Comparison of ENCODE assay signal across 8 cellular contexts in the genomic region with DNA sequence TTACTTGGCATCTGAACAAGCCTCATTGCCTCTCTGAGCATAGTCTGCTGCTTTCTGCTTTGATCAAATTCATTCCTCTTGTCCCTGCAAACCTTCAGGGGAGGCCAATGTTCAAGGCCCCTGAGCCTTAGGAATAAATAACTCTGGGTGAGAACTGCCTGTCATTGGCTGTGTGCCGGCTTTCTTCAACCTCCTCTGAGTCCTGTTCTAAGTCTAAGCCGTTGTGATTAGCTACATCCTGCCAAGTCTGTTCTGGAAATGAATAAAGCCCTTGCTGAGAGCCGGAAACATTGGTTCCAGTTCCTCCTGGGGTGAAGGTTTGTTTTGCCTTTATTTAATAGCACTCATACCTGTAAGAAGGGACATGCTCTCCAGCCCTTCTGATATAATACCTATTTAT. TPM values are rescaled to one million over a fixed set of nuclear protein-coding genes. Genes with fewer than 3 reads are reported as not detected.
DNase-seq lines count a peak whose midpoint lies in the region; ATAC-seq and TF ChIP-seq lines count a peak whose summit lies in the region.

No MANE protein-coding gene starts in this region.

- no peak for DNase-seq in AG04450 (ENCODE audit: low read depth, low spot score)
- DNase-seq in NCI-H2081 treated with DMSO at 0.1 percent for 48 hours (lab: John Stamatoyannopoulos, UW): peak; percentile 20
- DNase-seq in endodermal cell: no peak
- no peak for DNase-seq in natural killer cell
- DNase-seq in DMS79 treated with DMSO at 0.1 percent for 48 hours (lab: John Stamatoyannopoulos, UW): no peak
- no peak for DNase-seq in NCI-H2196 (lab: John Stamatoyannopoulos, UW; ENCODE audit: unreplicated experiment)
- no peak for DNase-seq in NCI-H1105 treated with DMSO at 0.1 percent for 48 hours (lab: John Stamatoyannopoulos, UW)

- ATAC-seq in GM19043 (IDR thresholded peaks at IDR 0.05; ENCODE audit: low read depth, unreplicated experiment): peak; percentile 40
- ATAC-seq in natural killer cell: no peak

- no peaks in the 10 kb centered on the region for H3K27me3 ChIP-seq in AG04450 (ENCODE audit: control insufficient read depth, insufficient read depth, low read length)
- H3K27me3 ChIP-seq in endodermal cell (ENCODE audit: control insufficient read depth, insufficient read depth, low read length, poor library complexity, severe bottlenecking): no peaks in the 10 kb centered on the region

- H3K9me3 Mint-ChIP-seq in endodermal cell: no peaks in the 10 kb centered on the region
- no peaks in the 10 kb centered on the region for H3K9me3 Mint-ChIP-seq in natural killer cell

- no peak overlapping the region for H3K9ac ChIP-seq in endodermal cell (ENCODE audit: extremely low read depth, low read length, poor library complexity, severe bottlenecking)

- POLR2A ChIA-PET in AG04450 (lab: Yijun Ruan, JAX): no interaction called here

- no peak overlapping the region for H3K4me3 ChIP-seq in AG04450 (ENCODE audit: low read depth, low read length)
- H3K4me3 ChIP-seq in endodermal cell (ENCODE audit: low read length): no peak overlapping the region

- H3K27ac ChIP-seq in AG04450 (ENCODE audit: low read depth, low read length): peak overlapping the region; percentile 61
- no peak overlapping the region for H3K27ac ChIP-seq in endodermal cell (ENCODE audit: low read depth, low read length)

- no peak for TF ChIP-seq CTCF in AG04450 (IDR thresholded peaks at IDR 0.05; ENCODE audit: low read depth, low read length)
- TF ChIP-seq CTCF in endodermal cell (conservative IDR thresholded peaks at IDR 0.05): no peak
- TF ChIP-seq CTCF in natural killer cell (IDR thresholded peaks at IDR 0.05): no peak

- H3K36me3 ChIP-seq in endodermal cell (ENCODE audit: control insufficient read depth, insufficient read depth, low read length): peaks cover 18% of the 10 kb centered on the region

- 74 to 95% methylated on average over 2 to 3 of the region's 3 CpGs for WGBS in endodermal cell (ENCODE audit: insufficient coverage in 1 of 2, insufficient read length in 1 of 2), 2 experiments

- H3K27ac Mint-ChIP-seq in endodermal cell (peak overlapping the region; percentile 58), natural killer cell (peak overlapping the region; percentile 57 to 78)

- no peaks in the 10 kb centered on the region for H3K27me3 Mint-ChIP-seq in endodermal cell (ENCODE audit: insufficient read depth)
- H3K27me3 Mint-ChIP-seq in natural killer cell (ENCODE audit: low read depth in 2 of 2): no peaks in the 10 kb centered on the region

- H3K36me3 Mint-ChIP-seq in endodermal cell (ENCODE audit: low read depth) (peaks cover 2% of the 10 kb centered on the region), natural killer cell (no peaks in the 10 kb centered on the region)

- CTCF ChIA-PET in AG04450 (lab: Charles Lee): no interaction called here

- H3K4me1 ChIP-seq in endodermal cell (ENCODE audit: control insufficient read depth, insufficient read depth, low read length): no peaks in the 10 kb centered on the region

- H3K4me1 Mint-ChIP-seq in endodermal cell: peaks cover 72% of the 10 kb centered on the region
- peaks cover 88 to 91% of the 10 kb centered on the region in 2 donors for H3K4me1 Mint-ChIP-seq in natural killer cell

- H3K4me3 Mint-ChIP-seq in endodermal cell: no peak overlapping the region
- no peak overlapping the region for H3K4me3 Mint-ChIP-seq in natural killer cell

- intact Hi-C loops in natural killer cell (cut with micrococcal nuclease): no loop called here

- H3K9me3 ChIP-seq in AG04450 (ENCODE audit: control insufficient read depth, insufficient read depth, low read length) (no peaks in the 10 kb centered on the region), endodermal cell (ENCODE audit: control insufficient read depth, low read length) (no peaks in the 10 kb centered on the region)

RNA-seq across cellular contexts. Expression of a gene that starts 13.8 kb away (rescaled TPM):
- 83.1 and 95.4 TPM in 2 replicates for polyA plus RNA-seq in AG04450 (2011; rRNA removed)
- polyA minus RNA-seq in AG04450 (2011; rRNA and poly(A)+ RNA removed): 84.3 and 91.9 TPM in 2 replicates
- total RNA-seq in endodermal cell (10 to 100 TPM; 73.2 to 93.6 TPM), natural killer cell (100 to 1,000 TPM; 103 to 130 (median 123) TPM)
- polyA plus RNA-seq in endodermal cell (2013, experiment 1 of 2): 68.6 TPM
- 67.6 TPM for polyA plus RNA-seq in endodermal cell (2013, experiment 2 of 2)

RNA-seq across cellular contexts. Expression of a gene that starts 53.8 kb away (rescaled TPM):
- polyA plus RNA-seq in AG04450 (2011; rRNA removed): 5.9 and 7.8 TPM in 2 replicates
- 22.2 and 25.3 TPM in 2 replicates for polyA minus RNA-seq in AG04450 (2011; rRNA and poly(A)+ RNA removed)
- total RNA-seq in endodermal cell (10 to 100 TPM; 32.1 to 39.0 TPM), natural killer cell (10 to 100 TPM; 39.4 to 49.3 (median 48.1) TPM)
- 26.9 TPM for polyA plus RNA-seq in endodermal cell (2013, experiment 1 of 2)
- 25.5 TPM for polyA plus RNA-seq in endodermal cell (2013, experiment 2 of 2)
